Comparison of ENCODE assay signal across 8 cellular contexts in the genomic region with DNA sequence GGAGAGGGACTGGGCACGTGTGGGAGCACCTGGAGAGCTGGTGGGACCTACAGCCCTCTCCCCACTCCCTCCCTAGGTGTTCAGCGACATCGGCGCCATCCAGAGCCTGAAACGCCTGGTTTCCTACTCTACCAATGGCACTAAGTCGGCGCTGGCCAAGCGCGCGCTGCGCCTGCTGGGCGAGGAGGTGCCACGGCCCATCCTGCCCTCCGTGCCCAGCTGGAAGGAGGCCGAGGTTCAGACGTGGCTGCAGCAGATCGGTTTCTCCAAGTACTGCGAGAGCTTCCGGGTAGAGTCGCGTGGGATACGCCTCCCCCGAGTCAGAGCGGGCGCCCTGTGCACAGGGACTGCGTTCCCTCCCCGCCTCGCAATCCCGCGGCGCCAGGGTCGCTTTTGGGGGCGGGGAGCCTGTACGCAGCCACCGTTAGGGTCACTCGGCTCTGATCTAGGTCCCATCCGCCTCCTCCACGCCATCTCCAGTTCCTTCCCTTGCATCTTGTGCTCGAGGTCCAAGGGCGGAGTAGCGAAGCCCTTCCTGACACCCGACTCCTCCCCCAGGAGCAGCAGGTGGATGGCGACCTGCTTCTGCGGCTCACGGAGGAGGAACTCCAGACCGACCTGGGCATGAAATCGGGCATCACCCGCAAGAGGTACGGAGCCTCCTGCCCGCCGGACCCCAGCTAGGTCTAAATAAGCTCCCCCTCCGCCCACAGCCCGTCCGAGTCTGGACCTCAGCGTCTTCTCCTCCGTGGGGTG. TPM values are rescaled to one million over a fixed set of nuclear protein-coding genes. Genes with fewer than 3 reads are reported as not detected.
A peak's percentile ranks its signal among the peaks of the same experiment; 100 is the strongest.
DNase-seq lines count a peak whose midpoint lies in the region; ATAC-seq and TF ChIP-seq lines count a peak whose summit lies in the region.

No MANE protein-coding gene starts in this region.

- H3K36me3 ChIP-seq in stomach, result peaks cover 10 to 36% (median 26%) of the 10 kb centered on the region in 4 donors

- intact Hi-C loops in stomach (cut with DNase I; ENCODE audit: low total_unique reads), result no loop called here

- ATAC-seq in HG03571 (IDR thresholded peaks at IDR 0.05; ENCODE audit: unreplicated experiment), result peak; percentile 66
- ATAC-seq in naive thymus-derived CD8-positive, alpha-beta T cell, result peak; percentile 90 to 94

- peaks cover 0 to 6% (median 0%) of the 10 kb centered on the region in 3 donors for H3K27me3 ChIP-seq in stomach

- TF ChIP-seq EP300 in stomach (IDR thresholded peaks at IDR 0.05), result no peak

- WGBS in stomach, 5 donors, result 13 to 29% (median 16%) methylated on average over 26 to 56 of the region's 56 CpGs

- no peak for TF ChIP-seq CTCF in stomach (IDR thresholded peaks at IDR 0.05)

- H3K9me3 ChIP-seq in stomach, result no peaks in the 10 kb centered on the region

- peak overlapping the region; percentile 43 to 67 (median 50) for H3K4me3 ChIP-seq in stomach

- peaks cover 19 to 51% (median 36%) of the 10 kb centered on the region in 4 donors for H3K4me1 Mint-ChIP-seq in naive thymus-derived CD8-positive, alpha-beta T cell

- H3K36me3 Mint-ChIP-seq in naive thymus-derived CD8-positive, alpha-beta T cell, result peaks cover 0 to 18% (median 7%) of the 10 kb centered on the region in 3 donors

- DNase-seq in activated CD4-positive, alpha-beta T cell treated with anti-CD3 and anti-CD28 coated beads for 1 hour, result peak; percentile 42
- peak; percentile 50 for DNase-seq in effector CD4-positive, alpha-beta T cell
- peak; percentile 40 to 75 (median 48) for DNase-seq in naive thymus-derived CD8-positive, alpha-beta T cell
- DNase-seq in stomach (peak; percentile 88), pons (ENCODE audit: low spot score) (no peak), NCI-H2171 (lab: John Stamatoyannopoulos, UW) (no peak)

- H3K27ac Mint-ChIP-seq in naive thymus-derived CD8-positive, alpha-beta T cell, result peak overlapping the region; percentile 8 to 91 (median 86)

- no peaks in the 10 kb centered on the region for H3K9me3 Mint-ChIP-seq in naive thymus-derived CD8-positive, alpha-beta T cell

- POLR2A ChIA-PET in naive thymus-derived CD8-positive, alpha-beta T cell (lab: Charles Lee), result interaction anchor here (0.5 to 2.8 kb wide), 11 partner anchors 8 to 577 kb away, joined by 3 to 22 read pairs (median 4); partner anchors contain the start of genes IFT20, POLDIP2, SARM1 and TNFAIP1

- peaks cover 0 to 10% (median 0%) of the 10 kb centered on the region in 5 donors for H3K27me3 Mint-ChIP-seq in naive thymus-derived CD8-positive, alpha-beta T cell

- peak overlapping the region; percentile 72 to 86 (median 78) for H3K27ac ChIP-seq in stomach

- peak overlapping the region; percentile 89 to 98 (median 94) for H3K4me3 Mint-ChIP-seq in naive thymus-derived CD8-positive, alpha-beta T cell

- H3K4me1 ChIP-seq in stomach, result peaks cover 9 to 42% (median 39%) of the 10 kb centered on the region in 4 donors

- peak; percentile 44 for TF ChIP-seq POLR2A in GM18526 (IDR thresholded peaks at IDR 0.05; ENCODE audit: extremely low read depth, insufficient read length)
- peak in 3 of 4 donors; percentile 16 to 34 (median 23) for TF ChIP-seq POLR2A in stomach (IDR thresholded peaks at IDR 0.05)

RNA-seq across cellular contexts. Expression of gene SARM1, which starts 13.0 kb away (rescaled TPM):
- total RNA-seq in naive thymus-derived CD8-positive, alpha-beta T cell, result 10 to 100 TPM; 31.9 to 33.2 TPM
- polyA plus RNA-seq in naive thymus-derived CD8-positive, alpha-beta T cell, result 1 to 10 TPM; 5.3 to 8.4 (median 7.0) TPM
- 10 to 100 TPM; 11.0 to 58.3 (median 15.2) TPM for total RNA-seq in stomach
- polyA plus RNA-seq in stomach, result 1 to 10 TPM; 4.6 to 6.9 (median 5.2) TPM

RNA-seq across cellular contexts. Expression of gene VTN, which starts 14.4 kb away (rescaled TPM):
- under 1 TPM in 1 of 2 experiments, not detected in 1; 0.26 TPM for total RNA-seq in naive thymus-derived CD8-positive, alpha-beta T cell
- not detected for polyA plus RNA-seq in naive thymus-derived CD8-positive, alpha-beta T cell
- 1 to 10 TPM in 1 of 5 donors, under 1 TPM in 1, not detected in 3; 0.72 to 2.9 TPM for total RNA-seq in stomach
- 1 to 10 TPM in 2 of 3 donors, under 1 TPM in 1; 0.90 to 2.3 (median 1.1) TPM for polyA plus RNA-seq in stomach

RNA-seq across cellular contexts. Expression of gene SEBOX, which starts 19.5 kb away (rescaled TPM):
- not detected for total RNA-seq in naive thymus-derived CD8-positive, alpha-beta T cell
- not detected for polyA plus RNA-seq in naive thymus-derived CD8-positive, alpha-beta T cell
- not detected for total RNA-seq in stomach
- not detected for polyA plus RNA-seq in stomach

RNA-seq across cellular contexts. Expression of gene SLC46A1, which starts 21.6 kb away (rescaled TPM):
- 1 to 10 TPM; 3.2 to 3.8 TPM for total RNA-seq in naive thymus-derived CD8-positive, alpha-beta T cell
- 1 to 10 TPM; 1.0 to 2.7 (median 1.9) TPM for polyA plus RNA-seq in naive thymus-derived CD8-positive, alpha-beta T cell
- total RNA-seq in stomach, result 10 to 100 TPM in 2 of 5 donors, 1 to 10 TPM in 2, under 1 TPM in 1; 0.87 to 31.5 (median 7.5) TPM
- 1 to 10 TPM in 2 of 3 donors, under 1 TPM in 1; 0.61 to 2.7 (median 2.5) TPM for polyA plus RNA-seq in stomach

RNA-seq across cellular contexts. Expression of gene POLDIP2, which starts 27.1 kb away (rescaled TPM):
- 10 to 100 TPM; 35.4 to 37.5 TPM for total RNA-seq in naive thymus-derived CD8-positive, alpha-beta T cell
- polyA plus RNA-seq in naive thymus-derived CD8-positive, alpha-beta T cell, result 10 to 100 TPM; 81.3 to 90.3 (median 85.6) TPM
- 100 to 1,000 TPM in 1 of 5 donors, 10 to 100 TPM in 4; 41.9 to 118 (median 57.6) TPM for total RNA-seq in stomach
- 10 to 100 TPM; 44.2 to 69.2 (median 63.8) TPM for polyA plus RNA-seq in stomach

Comparison
In these comparisons a context has a peak if more than half of its experiments do, and no peak if none do; other contexts are left out.
1. DNase-seq: peak in activated CD4-positive, alpha-beta T cell treated with anti-CD3 and anti-CD28 coated beads for 1 hour (single experiment), effector CD4-positive, alpha-beta T cell (single experiment), naive thymus-derived CD8-positive, alpha-beta T cell (10 of 10) and stomach (single experiment); none in pons (single experiment) and NCI-H2171 (single experiment).